Comparison of ENCODE assay signal across 25 cellular contexts in the genomic region with DNA sequence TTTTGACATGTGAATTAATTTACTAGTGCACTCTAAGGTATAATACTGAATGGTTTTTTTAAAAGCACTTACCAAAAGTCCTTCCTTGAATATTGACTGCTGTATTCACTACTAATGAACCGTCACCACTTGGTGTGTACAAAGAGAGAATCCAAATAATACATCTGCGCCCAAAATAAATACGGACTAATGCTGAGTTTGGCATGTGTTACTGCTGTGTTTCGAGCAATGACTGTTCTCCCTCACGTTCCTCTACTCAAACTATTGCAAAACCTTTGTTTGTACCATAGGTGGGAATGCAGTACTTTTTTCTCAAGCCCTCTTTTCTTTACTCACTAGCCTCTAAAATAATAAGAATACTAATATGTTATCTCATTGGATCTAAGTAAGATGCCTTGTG.
DNase-seq lines count a peak whose midpoint lies in the region; ATAC-seq, FAIRE-seq and TF ChIP-seq lines count a peak whose summit lies in the region.
"Had no signal": no experiment of that assay in that cellular context is flagged by ENCODE, and none has a peak within 500 bp of the region (broad histone marks: within the 10 kb centered on the region; RNA-seq: fewer than 3 reads in every experiment).

No MANE protein-coding gene starts in this region.

- H3K4me1 ChIP-seq in K562 (replicated peaks in 1 of 2; ENCODE audit: control insufficient read depth in 2 of 2, insufficient read depth in 2 of 2, low read length in 2 of 2) (peaks cover 0 to 2% of the 10 kb centered on the region in 2 experiments; a peak in 2 of 5 replicates), right lobe of liver (peaks cover 0 to 9% (median 3%) of the 10 kb centered on the region in 4 donors)
- H3K4me1 ChIP-seq: Peyer's patch, SJSA1 had no signal

- no peaks in the 10 kb centered on the region for H3K36me3 ChIP-seq in K562 (ENCODE audit: control insufficient read depth, insufficient read depth, low read length)
- no peaks in the 10 kb centered on the region for H3K36me3 ChIP-seq in right lobe of liver
- H3K36me3 ChIP-seq: Peyer's patch, SJSA1, tibial nerve had no signal

- H3K4me3 ChIP-seq in K562, result no peak overlapping the region
- no peak overlapping the region for H3K4me3 ChIP-seq in right lobe of liver
- H3K4me3 ChIP-seq: Peyer's patch, SJSA1, tibial nerve had no signal

- H3K9ac ChIP-seq in K562 (ENCODE audit: insufficient read depth in 1 of 2, low read depth in 2 of 2, low read length in 2 of 2), result no peak overlapping the region

- no peaks in the 10 kb centered on the region for H3K9me3 Mint-ChIP-seq in T-helper 2 cell treated with Interferon-gamma antibody and Interleukin-4, amounts not matched to agents 5 μg/mL and 100 μg/mL, for 36 hours
- H3K9me3 Mint-ChIP-seq: activated T-cell treated with anti-CD3 and anti-CD28 coated beads, Interleukin-2, amount 50 U/mL, for 24 hours; effector memory CD8-positive, alpha-beta T cell had no signal

- H3K27ac ChIP-seq in K562 (ENCODE audit: extremely low read depth, low read depth, low read length), result no peak overlapping the region
- no peak overlapping the region for H3K27ac ChIP-seq in right lobe of liver
- H3K27ac ChIP-seq: C4-2B, Peyer's patch, SJSA1 had no signal

- TF ChIP-seq POLR2A in K562 (conservative IDR thresholded peaks at IDR 0.05) (no peak), right lobe of liver (IDR thresholded peaks at IDR 0.05) (no peak)

- POLR2A ChIA-PET in K562 (lab: Yijun Ruan, JAX), result interaction anchor here (0.5 kb wide), 1 partner anchor 60 kb away, joined by 3 read pairs; no protein-coding TSS in a partner anchor

- CTCF ChIA-PET in K562 (lab: Yijun Ruan, JAX; ENCODE audit: low intra/inter-chr PET ratio), result no interaction called here

- peak overlapping the region; percentile 28; the same call in 1 of the 2 replicates for H2AFZ ChIP-seq in K562 (ENCODE audit: low read depth, low read length)

- H3K4me1 Mint-ChIP-seq in T-helper 2 cell treated with Interferon-gamma antibody and Interleukin-4, amounts not matched to agents 5 μg/mL and 100 μg/mL, for 36 hours (ENCODE audit: low read depth), result no peaks in the 10 kb centered on the region
- H3K4me1 Mint-ChIP-seq: activated CD4-positive, alpha-beta T cell treated with anti-CD3 and anti-CD28 coated beads for 36 hours had no signal

- in situ Hi-C loops in K562 (cut with MboI), result no loop called here

- ATAC-seq in K562 (no peak), right lobe of liver (peak; percentile 94 to 99 (median 98))
- ATAC-seq: activated CD4-positive, alpha-beta T cell treated with anti-CD3 and anti-CD28 coated beads for 36 hours; effector memory CD8-positive, alpha-beta T cell; HCT116 had no signal

- BruUV-seq in K562 (replicated peaks; lab: Mats Ljungman, UMichigan), result no TSS peak

- H3K27ac Mint-ChIP-seq in T-helper 2 cell treated with Interferon-gamma antibody and Interleukin-4, amounts not matched to agents 5 μg/mL and 100 μg/mL, for 36 hours, result no peak overlapping the region
- H3K27ac Mint-ChIP-seq: activated CD4-positive, alpha-beta T cell treated with anti-CD3 and anti-CD28 coated beads for 36 hours; activated T-cell treated with anti-CD3 and anti-CD28 coated beads, Interleukin-2, amount 50 U/mL, for 24 hours; effector memory CD8-positive, alpha-beta T cell; IgD-negative memory B cell had no signal

- H3K36me3 Mint-ChIP-seq in T-helper 2 cell treated with Interferon-gamma antibody and Interleukin-4, amounts not matched to agents 5 μg/mL and 100 μg/mL, for 36 hours (ENCODE audit: low read depth), result no peaks in the 10 kb centered on the region
- H3K36me3 Mint-ChIP-seq: brain had no signal

- DNase-seq in NCI-H1092 treated with DMSO at 0.1 percent for 48 hours (lab: John Stamatoyannopoulos, UW) (peak; percentile 66), NCI-H2029 treated with DMSO at 0.1 percent for 48 hours (lab: John Stamatoyannopoulos, UW) (peak; percentile 31), K562 (ENCODE audit: extremely low read depth in 1 of 4, low spot score in 3 of 4) (no peak), right lobe of liver (no peak), DMS 273 (lab: John Stamatoyannopoulos, UW; ENCODE audit: unreplicated experiment) (no peak), COLO829 (ENCODE audit: low spot score) (no peak), D341Med (ENCODE audit: low spot score) (no peak)
- no peak for DNase-seq in T-helper 2 cell treated with Interferon-gamma antibody and Interleukin-4, amounts not matched to agents 5 μg/mL and 100 μg/mL, for 36 hours (ENCODE audit: low spot score)
- DNase-seq: activated CD4-positive, alpha-beta T cell treated with anti-CD3 and anti-CD28 coated beads for 36 hours; activated gamma-delta T cell treated with Interleukin-2 at 50 U/mL for 16 hours; activated T-cell treated with anti-CD3 and anti-CD28 coated beads, Interleukin-2, amount 50 U/mL, for 24 hours; Calu3; effector memory CD8-positive, alpha-beta T cell; NCI-H1694; NCI-H2227 treated with DMSO at 0.1 percent for 48 hours; Peyer's patch; posterior cingulate gyrus; stimulated activated CD8-positive, alpha-beta memory T cell treated with anti-CD3 and anti-CD28 coated beads, Interleukin-4, amount 100 ng/mL, for 48 hours had no signal

- no peak overlapping the region for H3K4me2 ChIP-seq in K562 (ENCODE audit: insufficient read depth, low read length)

- H3K9me3 ChIP-seq in K562 (replicated peaks; ENCODE audit: control insufficient read depth, insufficient read depth, low read depth, low read length), result no peaks in the 10 kb centered on the region
- H3K9me3 ChIP-seq in right lobe of liver, result no peaks in the 10 kb centered on the region
- H3K9me3 ChIP-seq: Peyer's patch, SJSA1, tibial nerve had no signal

- H3K27me3 ChIP-seq in K562 (ENCODE audit: control insufficient read depth in 2 of 2, insufficient read depth in 2 of 2, low read length in 2 of 2) (peaks cover 14 to 33% of the 10 kb centered on the region in 2 experiments; a peak in 4 of 5 replicates), right lobe of liver (no peaks in the 10 kb centered on the region)
- H3K27me3 ChIP-seq: Peyer's patch, SJSA1, tibial nerve had no signal

- H3K9me1 ChIP-seq in K562 (ENCODE audit: control insufficient read depth, insufficient read depth, low read length), result no peaks in the 10 kb centered on the region

- H3K4me3 Mint-ChIP-seq in T-helper 2 cell treated with Interferon-gamma antibody and Interleukin-4, amounts not matched to agents 5 μg/mL and 100 μg/mL, for 36 hours, result no peak overlapping the region
- H3K4me3 Mint-ChIP-seq: activated CD4-positive, alpha-beta T cell treated with anti-CD3 and anti-CD28 coated beads for 36 hours; activated T-cell treated with anti-CD3 and anti-CD28 coated beads, Interleukin-2, amount 50 U/mL, for 24 hours; brain; effector memory CD8-positive, alpha-beta T cell had no signal

- no peaks in the 10 kb centered on the region for H3K79me2 ChIP-seq in K562 (ENCODE audit: control insufficient read depth, insufficient read depth, low read length)

- TF ChIP-seq CTCF in K562 (IDR thresholded peaks at IDR 0.05 in 2 of 3, conservative IDR thresholded peaks at IDR 0.05 in 1 of 3; ENCODE audit: insufficient read depth in 2 of 3, low read depth in 1 of 3, low read length in 3 of 3) (no peak), right lobe of liver (IDR thresholded peaks at IDR 0.05) (no peak)

- 23% methylated on average over 5 of the region's 5 CpGs for WGBS in K562 (ENCODE audit: insufficient coverage, low coverage, missing lambda C conversion rate)
- 21% methylated on average over 5 of the region's 5 CpGs for WGBS in right lobe of liver (ENCODE audit: insufficient coverage, low coverage, low lambda C conversion rate, missing lambda C conversion rate)

- no peak for FAIRE-seq in K562 (lab: Jason Lieb, UNC)
- FAIRE-seq: colon had no signal

- no peaks in the 10 kb centered on the region for H4K20me1 ChIP-seq in K562 (replicated peaks; ENCODE audit: control insufficient read depth, insufficient read depth, low read length)

- intact Hi-C loops in K562 (cut with micrococcal nuclease) (no loop called here), right lobe of liver (cut with DNase I) (no loop called here)

- no peak for TF ChIP-seq EP300 in K562 (IDR thresholded peaks at IDR 0.05; ENCODE audit: low read length)

- TF ChIP-seq RAD21 in K562 (CRISPR knock-in tag; conservative IDR thresholded peaks at IDR 0.05 in 1 of 2, IDR thresholded peaks at IDR 0.05 in 1 of 2), result no peak

- H3K27me3 Mint-ChIP-seq in T-helper 2 cell treated with Interferon-gamma antibody and Interleukin-4, amounts not matched to agents 5 μg/mL and 100 μg/mL, for 36 hours (ENCODE audit: low read depth), result no peaks in the 10 kb centered on the region
- H3K27me3 Mint-ChIP-seq: activated CD4-positive, alpha-beta T cell treated with anti-CD3 and anti-CD28 coated beads for 36 hours; activated T-cell treated with anti-CD3 and anti-CD28 coated beads, Interleukin-2, amount 50 U/mL, for 24 hours; IgD-negative memory B cell had no signal

TF ChIP-seq in K562, 482 proteins besides CTCF, POLR2A, EP300 and RAD21:
- no peak for TF ChIP-seq KDM2B (CRISPR knock-in tag; IDR thresholded peaks at IDR 0.05)
- TF ChIP-seq HNRNPL (IDR thresholded peaks at IDR 0.05; ENCODE audit: low read depth, low read length), result no peak
- TF ChIP-seq SNRNP70 (optimal IDR thresholded peaks at IDR 0.05; ENCODE audit: low read depth, low read length), result no peak
- TF ChIP-seq ELF4 (CRISPR knock-in tag; IDR thresholded peaks at IDR 0.05), result no peak
- TF ChIP-seq EP400 (IDR thresholded peaks at IDR 0.05), result no peak
- TF ChIP-seq IFI16 (CRISPR knock-in tag; IDR thresholded peaks at IDR 0.05), result no peak
- no peak for TF ChIP-seq ZNF316 (IDR thresholded peaks at IDR 0.05)
- TF ChIP-seq NCOA1 (IDR thresholded peaks at IDR 0.05; ENCODE audit: low read depth), result no peak

Comparison
In these comparisons a context has a peak if more than half of its experiments do, and no peak if none do; other contexts are left out.
1. DNase-seq: peak in NCI-H1092 treated with DMSO at 0.1 percent for 48 hours (single experiment) and NCI-H2029 treated with DMSO at 0.1 percent for 48 hours (single experiment); none in K562 (0 of 4), right lobe of liver (0 of 3), T-helper 2 cell treated with Interferon-gamma antibody and Interleukin-4, amounts not matched to agents 5 μg/mL and 100 μg/mL, for 36 hours (single experiment), DMS 273 (single experiment), COLO829 (single experiment) and D341Med (single experiment).